Comparison of ENCODE assay signal across 8 cellular contexts in genomic region chr7:112452102-112452888, GRCh38. TPM values are rescaled to one million over a fixed set of nuclear protein-coding genes. Genes with fewer than 3 reads are reported as not detected.
DNase-seq lines count a peak whose midpoint lies in the region; ATAC-seq, FAIRE-seq and TF ChIP-seq lines count a peak whose summit lies in the region.

No MANE protein-coding gene starts in this region.

- FAIRE-seq in HepG2 (lab: Jason Lieb, UNC) = peak; percentile 77

- H3K79me2 ChIP-seq in PC-9 (ENCODE audit: low read depth) (peaks cover 55% of the 10 kb centered on the region), HepG2 (ENCODE audit: insufficient read depth, low read length) (peaks cover 50% of the 10 kb centered on the region)

- POLR2A ChIA-PET in GM10248 (lab: Yijun Ruan, JAX) (interaction anchor here (0.6 to 5.5 kb wide), 6 partner anchors 11 to 682 kb away, joined by 3 to 154 read pairs (median 4); partner anchors contain the start of gene LSMEM1), PC-9 (lab: Charles Lee; ENCODE audit: unreplicated experiment) (interaction anchor here (0.6 to 1.1 kb wide), 4 partner anchors 9 to 1251 kb away, joined by 4 to 6 read pairs (median 6); no protein-coding TSS in a partner anchor), HepG2 (lab: Yijun Ruan, JAX) (interaction anchor here (1.2 to 4.8 kb wide), 3 partner anchors 9 to 30 kb away, joined by 4 to 64 read pairs (median 6); no protein-coding TSS in a partner anchor)

- H3K4me3 ChIP-seq in PC-9 (peak overlapping the region; percentile 100), coronary artery (peak overlapping the region; percentile 90), HepG2 (replicated peaks in 1 of 3; ENCODE audit: insufficient read depth in 1 of 3, low read depth in 2 of 3, low read length in 3 of 3) (peak overlapping the region; percentile 97 to 100 (median 98))

- H3K9ac ChIP-seq in HepG2 (ENCODE audit: insufficient read depth, low read depth, low read length) = peak overlapping the region; percentile 93

- TF ChIP-seq EP300 in HepG2 (IDR thresholded peaks at IDR 0.05; ENCODE audit: low read depth in 2 of 2, low read length in 2 of 2) (no peak), HepG2 (CRISPR knock-in tag; IDR thresholded peaks at IDR 0.05; ENCODE audit: borderline replicate concordance) (no peak)

- TF ChIP-seq POLR2A in HepG2 (IDR thresholded peaks at IDR 0.05; ENCODE audit: insufficient read depth in 1 of 2, low read depth in 2 of 2, low read length in 2 of 2) = 0 out of 4 replicates have a peak, but pooled peaks of 1 of the 2 experiments have one; percentile 27

- 0% methylated on average over 7 of the region's 7 CpGs for WGBS in HepG2 (ENCODE audit: low lambda C conversion rate)

- no peak for TF ChIP-seq RAD21 in HepG2 (CRISPR knock-in tag; IDR thresholded peaks at IDR 0.05)

- in situ Hi-C loops in HepG2 (cut with HindIII; ENCODE audit: extremely low pct_ligation_motif_present, low pct_unique_long_range_greater_than_20kb) = no loop called here

- peak overlapping the region; percentile 96 for H3K4me2 ChIP-seq in PC-9
- H3K4me2 ChIP-seq in HepG2 (ENCODE audit: low read depth, low read length) = peak overlapping the region; percentile 88

- BruUV-seq in PC-9 (replicated peaks; lab: Mats Ljungman, UMichigan) = no TSS peak
- no TSS peak for BruUV-seq in HepG2 (replicated peaks; lab: Mats Ljungman, UMichigan)

- no peak for TF ChIP-seq CTCF in GM10248 (IDR thresholded peaks at IDR 0.05; ENCODE audit: control extremely low read depth, extremely low read depth, low read depth, missing control alignments)
- TF ChIP-seq CTCF in PC-9 (conservative IDR thresholded peaks at IDR 0.05) = no peak; the same call in 1 of the 2 replicates
- TF ChIP-seq CTCF in coronary artery (IDR thresholded peaks at IDR 0.05) = no peak
- TF ChIP-seq CTCF in HepG2 (CRISPR knock-in tag; IDR thresholded peaks at IDR 0.05) = peak; percentile 41

- intact Hi-C loops in PC-9 (cut with micrococcal nuclease; ENCODE audit: unreplicated experiment) = no loop called here
- intact Hi-C loops in HepG2 (cut with micrococcal nuclease; ENCODE audit: unreplicated experiment) = loop anchor here (1.0 kb wide), 1 partner anchor 689 kb away; no protein-coding TSS in a partner anchor

- H2AFZ ChIP-seq in PC-9 (no peak overlapping the region; the same call in 1 of the 2 replicates), HepG2 (ENCODE audit: low read length) (no peak overlapping the region)

- DNase-seq in A172 (ENCODE audit: low spot score) (peak; percentile 54), GM10248 (ENCODE audit: extremely low spot score) (peak; percentile 28), PC-9 (peak; percentile 16 to 39), coronary artery (ENCODE audit: low spot score) (peak; percentile 84), HepG2 (ENCODE audit: low spot score) (peak; percentile 42), SHP77 (lab: John Stamatoyannopoulos, UW) (no peak)

- peaks cover 31% of the 10 kb centered on the region for H3K4me1 ChIP-seq in PC-9 (replicated peaks; ENCODE audit: insufficient read depth)
- H3K4me1 ChIP-seq in HepG2 (ENCODE audit: insufficient read depth, low read length) = peaks cover 35% of the 10 kb centered on the region

- H3K27ac ChIP-seq in PC-9 (peak overlapping the region; percentile 83; the same call in 1 of the 2 replicates), coronary artery (peak overlapping the region; percentile 98), HepG2 (ENCODE audit: extremely low read length, insufficient read depth, low read length) (peak overlapping the region; percentile 89), temporal lobe (ENCODE audit: low read depth, low read length) (peak overlapping the region; percentile 4)

- CTCF ChIA-PET in GM10248 (lab: Yijun Ruan, JAX) (interaction anchor here (0.8 to 3.4 kb wide), 6 partner anchors 8 to 840 kb away, joined by 3 to 24 read pairs (median 4); no protein-coding TSS in a partner anchor), PC-9 (lab: Charles Lee) (interaction anchor here (0.5 to 0.8 kb wide), 3 partner anchors 7 to 261 kb away, joined by 3 to 13 read pairs (median 4); no protein-coding TSS in a partner anchor), HepG2 (lab: Yijun Ruan, JAX; ENCODE audit: low intra/inter-chr PET ratio, low total read pairs) (no interaction called here)

- H3K27me3 ChIP-seq in PC-9 (ENCODE audit: insufficient read depth, low read depth) (no peaks in the 10 kb centered on the region), HepG2 (ENCODE audit: control insufficient read depth in 1 of 2, insufficient read depth in 2 of 2, low read length in 2 of 2) (no peaks in the 10 kb centered on the region; a peak in 1 of 5 replicates)

- H3K9me3 ChIP-seq in PC-9 (ENCODE audit: insufficient read depth, low read depth) (no peaks in the 10 kb centered on the region), HepG2 (ENCODE audit: low read length) (no peaks in the 10 kb centered on the region)

- H4K20me1 ChIP-seq in PC-9 (ENCODE audit: insufficient read depth) = peaks cover 38% of the 10 kb centered on the region
- peaks cover 21% of the 10 kb centered on the region for H4K20me1 ChIP-seq in HepG2 (ENCODE audit: insufficient read depth, low read length)

- H3K36me3 ChIP-seq in PC-9 (ENCODE audit: low read depth) = peaks cover 18% of the 10 kb centered on the region
- H3K36me3 ChIP-seq in HepG2 (replicated peaks in 1 of 2; ENCODE audit: control insufficient read depth in 1 of 2, insufficient read depth in 2 of 2, low read length in 2 of 2) = peaks cover 5 to 15% of the 10 kb centered on the region in 2 experiments; a peak in 3 of 5 replicates

- H3K9me2 ChIP-seq in PC-9 (ENCODE audit: insufficient read depth) = no peaks in the 10 kb centered on the region

- H3F3A ChIP-seq in PC-9 (ENCODE audit: insufficient read depth, low read depth) = peaks cover 15% of the 10 kb centered on the region; the same call in 1 of the 2 replicates

- peak; percentile 17 for ATAC-seq in HepG2
- no peak for ATAC-seq in GM21529 (IDR thresholded peaks at IDR 0.05; ENCODE audit: unreplicated experiment)

TF ChIP-seq in HepG2, 621 proteins besides CTCF, POLR2A, EP300 and RAD21 (continues in another document):
- 0 out of 2 replicates have a peak, but pooled peaks have one; percentile 9 for TF ChIP-seq SMC3 (IDR thresholded peaks at IDR 0.05; ENCODE audit: low read length)

RNA-seq across cellular contexts. Expression of gene IFRD1, which starts 2.0 kb away (rescaled TPM):
- 97.0 and 114 TPM in 2 replicates for total RNA-seq in A172 (2014; rRNA removed; shearing (Covaris generic))
- total RNA-seq in PC-9 (2021) (79.6 and 89.4 TPM in 2 replicates), HepG2 (2016; rRNA removed; fragmentation: Illumina TruSeq; extraction: Trizol) (55.0 and 55.5 TPM in 2 replicates), temporal lobe (50.2 TPM)
- total RNA-seq in HepG2 (2016; cell fraction: cytosol; rRNA removed; fragmentation: Illumina TruSeq; extraction: Trizol; ENCODE audit: low read depth) = 9.5 and 10.7 TPM in 2 replicates
- 56.9 and 60.9 TPM in 2 replicates for total RNA-seq in HepG2 (2016; cell fraction: insoluble cytoplasmic fraction; rRNA removed; fragmentation: Illumina TruSeq; extraction: Trizol)
- total RNA-seq in HepG2 (2016; cell fraction: membrane; rRNA removed; fragmentation: Illumina TruSeq; extraction: Trizol) = 23.2 and 23.9 TPM in 2 replicates
- total RNA-seq in HepG2 (2016; cell fraction: nucleus; rRNA removed; fragmentation: Illumina TruSeq; extraction: Trizol) = 81.6 and 82.4 TPM in 2 replicates
- 45.9 and 50.9 TPM in 2 replicates for polyA plus RNA-seq in HepG2 (2011; rRNA removed)
- polyA plus RNA-seq in HepG2 (2011; cell fraction: cytosol; rRNA removed) = 18.4 and 29.0 TPM in 2 replicates
- polyA plus RNA-seq in HepG2 (2011; cell fraction: nucleus; rRNA removed) = 34.1 and 35.0 TPM in 2 replicates
- polyA plus RNA-seq in HepG2 (2012) = 40.2 and 62.6 TPM in 2 replicates
- 5.7 and 6.2 TPM in 2 replicates for polyA plus RNA-seq in HepG2 (2016; cell fraction: cytosol; fragmentation: Illumina TruSeq; extraction: Trizol; ENCODE audit: low read depth)
- 46.7 and 52.1 TPM in 2 replicates for polyA plus RNA-seq in HepG2 (2016; cell fraction: insoluble cytoplasmic fraction; fragmentation: Illumina TruSeq; extraction: Trizol; ENCODE audit: low read depth)
- 11.7 and 12.5 TPM in 2 replicates for polyA plus RNA-seq in HepG2 (2016; cell fraction: membrane; fragmentation: Illumina TruSeq; extraction: Trizol; ENCODE audit: low read depth)
- 75.5 and 78.6 TPM in 2 replicates for polyA plus RNA-seq in HepG2 (2016; cell fraction: nucleus; fragmentation: Illumina TruSeq; extraction: Trizol; ENCODE audit: insufficient read depth, low read depth)
- 25.6 and 26.3 TPM in 2 replicates for polyA minus RNA-seq in HepG2 (2011; rRNA and poly(A)+ RNA removed; ENCODE audit: low replicate concordance)
- 18.1 and 20.8 TPM in 2 replicates for polyA minus RNA-seq in HepG2 (2011; cell fraction: cytosol; rRNA and poly(A)+ RNA removed)
- polyA minus RNA-seq in HepG2 (2011; cell fraction: nucleus; rRNA and poly(A)+ RNA removed) = 140 and 146 TPM in 2 replicates

RNA-seq across cellular contexts. Expression of gene LSMEM1, which starts 28.5 kb away (rescaled TPM):
- 0.29 TPM in 1 of 2 replicates, not detected in the other for total RNA-seq in A172 (2014; rRNA removed; shearing (Covaris generic))
- total RNA-seq in PC-9 (2021) (2.9 and 3.2 TPM in 2 replicates), HepG2 (2016; rRNA removed; fragmentation: Illumina TruSeq; extraction: Trizol) (0.62 and 1.2 TPM in 2 replicates), temporal lobe (0.98 TPM)
- total RNA-seq in HepG2 (2016; cell fraction: cytosol; rRNA removed; fragmentation: Illumina TruSeq; extraction: Trizol; ENCODE audit: low read depth) = 0.10 and 0.26 TPM in 2 replicates
- 0.49 and 1.2 TPM in 2 replicates for total RNA-seq in HepG2 (2016; cell fraction: insoluble cytoplasmic fraction; rRNA removed; fragmentation: Illumina TruSeq; extraction: Trizol)
- total RNA-seq in HepG2 (2016; cell fraction: membrane; rRNA removed; fragmentation: Illumina TruSeq; extraction: Trizol) = 0.28 and 0.83 TPM in 2 replicates
- 2.8 and 3.6 TPM in 2 replicates for total RNA-seq in HepG2 (2016; cell fraction: nucleus; rRNA removed; fragmentation: Illumina TruSeq; extraction: Trizol)
- 1.3 and 1.4 TPM in 2 replicates for polyA plus RNA-seq in HepG2 (2011; rRNA removed)
- 0.09 and 0.18 TPM in 2 replicates for polyA plus RNA-seq in HepG2 (2011; cell fraction: cytosol; rRNA removed)
- polyA plus RNA-seq in HepG2 (2011; cell fraction: nucleus; rRNA removed) = 2.3 and 3.4 TPM in 2 replicates
- polyA plus RNA-seq in HepG2 (2012) = 0.97 and 2.1 TPM in 2 replicates
- 0.11 and 0.19 TPM in 2 replicates for polyA plus RNA-seq in HepG2 (2016; cell fraction: cytosol; fragmentation: Illumina TruSeq; extraction: Trizol; ENCODE audit: low read depth)
- polyA plus RNA-seq in HepG2 (2016; cell fraction: insoluble cytoplasmic fraction; fragmentation: Illumina TruSeq; extraction: Trizol; ENCODE audit: low read depth) = 0.66 and 1.6 TPM in 2 replicates
- polyA plus RNA-seq in HepG2 (2016; cell fraction: membrane; fragmentation: Illumina TruSeq; extraction: Trizol; ENCODE audit: low read depth) = 0.25 and 0.36 TPM in 2 replicates
- polyA plus RNA-seq in HepG2 (2016; cell fraction: nucleus; fragmentation: Illumina TruSeq; extraction: Trizol; ENCODE audit: insufficient read depth, low read depth) = 10.1 and 12.3 TPM in 2 replicates
- 0.49 TPM in 1 of 2 replicates, not detected in the other for polyA minus RNA-seq in HepG2 (2011; rRNA and poly(A)+ RNA removed; ENCODE audit: low replicate concordance)
- not detected in 2 replicates for polyA minus RNA-seq in HepG2 (2011; cell fraction: cytosol; rRNA and poly(A)+ RNA removed)
- polyA minus RNA-seq in HepG2 (2011; cell fraction: nucleus; rRNA and poly(A)+ RNA removed) = 5.8 and 6.1 TPM in 2 replicates

Comparison
In these comparisons a context has a peak if more than half of its experiments do, and no peak if none do; other contexts are left out.
1. DNase-seq: peak in A172 (single experiment), GM10248 (single experiment), PC-9 (2 of 2), coronary artery (single experiment) and HepG2 (single experiment); none in SHP77 (0 of 2).
2. H3K27ac ChIP-seq: peak in every context shown above with its lines; median percentile 98 in coronary artery; 89 in HepG2; 83 in PC-9; 4 in temporal lobe.
3. Peak in every context shown above with its lines, with median percentiles within 50 percentile points of each other: H3K4me3 ChIP-seq.